21 cellular contexts compared by ENCODE assay signal in genomic region chr7:80770061-80770460, GRCh38.
DNase-seq lines count a peak whose midpoint lies in the region; ATAC-seq and TF ChIP-seq lines count a peak whose summit lies in the region.
"Had no signal": no experiment of that assay in that cellular context is flagged by ENCODE, and none has a peak within 500 bp of the region (broad histone marks: within the 10 kb centered on the region; RNA-seq: fewer than 3 reads in every experiment).

No MANE protein-coding gene starts in this region.

- H3K9me2 ChIP-seq in MM.1S (replicated peaks; ENCODE audit: insufficient read depth, low read length), result 0 out of 2 replicates have a peak, but pooled peaks cover under 1% of the 10 kb centered on the region

- H3K27me3 ChIP-seq in MM.1S (replicated peaks; ENCODE audit: insufficient read depth, low read length) (no peaks in the 10 kb centered on the region), testis (no peaks in the 10 kb centered on the region), body of pancreas (no peaks in the 10 kb centered on the region)
- H3K27me3 ChIP-seq: BLaER1, SJSA1, spleen had no signal

- peak overlapping the region; percentile 43; the same call in 1 of the 2 replicates for H3K4me2 ChIP-seq in MM.1S (ENCODE audit: low read depth, low read length)
- H3K4me2 ChIP-seq: BLaER1 had no signal

- H3K27me3 Mint-ChIP-seq in natural killer cell (ENCODE audit: low read depth in 2 of 2), result no peaks in the 10 kb centered on the region
- H3K27me3 Mint-ChIP-seq in natural killer cell treated with Interleukin-12 subunit alpha and Interleukin-12 subunit beta and Interleukin-15 and Interleukin-18, amount 100 ng/mL, for 72 hours, result no peaks in the 10 kb centered on the region
- H3K27me3 Mint-ChIP-seq: activated CD8-positive, alpha-beta T cell treated with anti-CD3 and anti-CD28 coated beads for 36 hours; stimulated activated memory B cell treated with anti-CD40 and anti-IgM and Interleukin-4, amounts not matched to agents 10 μg/mL and 1 μg/mL and 100 μg/mL, for 72 hours had no signal

- no peaks in the 10 kb centered on the region for H3K36me3 Mint-ChIP-seq in natural killer cell
- peaks cover 5% of the 10 kb centered on the region for H3K36me3 Mint-ChIP-seq in natural killer cell treated with Interleukin-12 subunit alpha and Interleukin-12 subunit beta and Interleukin-15 and Interleukin-18, amount 100 ng/mL, for 72 hours
- H3K36me3 Mint-ChIP-seq: naive B cell; stimulated activated memory B cell treated with anti-CD40 and anti-IgM and Interleukin-4, amounts not matched to agents 10 μg/mL and 1 μg/mL and 100 μg/mL, for 72 hours had no signal

- no peaks in the 10 kb centered on the region for H3K79me2 ChIP-seq in MM.1S (ENCODE audit: low read length)

- H3K27ac Mint-ChIP-seq in natural killer cell, result peak overlapping the region; percentile 21 to 27
- H3K27ac Mint-ChIP-seq in natural killer cell treated with Interleukin-12 subunit alpha and Interleukin-12 subunit beta and Interleukin-15 and Interleukin-18, amount 100 ng/mL, for 72 hours, result no peak overlapping the region
- H3K27ac Mint-ChIP-seq: activated CD8-positive, alpha-beta T cell treated with anti-CD3 and anti-CD28 coated beads for 36 hours; stimulated activated memory B cell treated with anti-CD40 and anti-IgM and Interleukin-4, amounts not matched to agents 10 μg/mL and 1 μg/mL and 100 μg/mL, for 72 hours had no signal

- TF ChIP-seq POLR2A in testis (IDR thresholded peaks at IDR 0.05) (no peak), body of pancreas (IDR thresholded peaks at IDR 0.05) (no peak)

- DNase-seq in natural killer cell, result no peak
- no peak for DNase-seq in natural killer cell treated with Interleukin-12 subunit alpha and Interleukin-12 subunit beta and Interleukin-15 and Interleukin-18, amount 100 ng/mL, for 72 hours (ENCODE audit: low spot score)
- DNase-seq in MM.1S, result no peak
- peak; percentile 24 for DNase-seq in left kidney (ENCODE audit: low read depth, low spot score)
- no peak for DNase-seq in testis
- no peak for DNase-seq in body of pancreas
- DNase-seq: activated CD4-positive, CD25-positive, alpha-beta regulatory T cell treated with anti-CD3 and anti-CD28 coated beads, Interleukin-2, amount 50 U/mL, for 72 hours; activated CD8-positive, alpha-beta T cell treated with anti-CD3 and anti-CD28 coated beads for 36 hours; activated gamma-delta T cell; cerebellar nuclear complex; GM23248; Kasumi-1; naive B cell; NCI-H2081 treated with DMSO at 0.1 percent for 48 hours; spleen; stimulated activated CD4-positive, alpha-beta T cell treated with anti-CD3 and anti-CD28 coated beads, Interleukin-2, amount 100 ng/mL, for 48 hours had no signal

- peaks cover 16 to 24% of the 10 kb centered on the region in 2 donors for H3K4me1 Mint-ChIP-seq in natural killer cell
- H3K4me1 Mint-ChIP-seq in natural killer cell treated with Interleukin-12 subunit alpha and Interleukin-12 subunit beta and Interleukin-15 and Interleukin-18, amount 100 ng/mL, for 72 hours (ENCODE audit: low read depth in 2 of 2), result peaks cover 0 to 17% of the 10 kb centered on the region in 2 donors
- H3K4me1 Mint-ChIP-seq: naive B cell; stimulated activated memory B cell treated with anti-CD40 and anti-IgM and Interleukin-4, amounts not matched to agents 10 μg/mL and 1 μg/mL and 100 μg/mL, for 72 hours had no signal

- no peak overlapping the region for H3K27ac ChIP-seq in MM.1S (ENCODE audit: low read length)
- no peak overlapping the region for H3K27ac ChIP-seq in testis
- H3K27ac ChIP-seq in body of pancreas, result no peak overlapping the region
- H3K27ac ChIP-seq: BLaER1, SJSA1 had no signal

- peaks cover 3% of the 10 kb centered on the region in 2 donors for H3K9me3 Mint-ChIP-seq in natural killer cell
- H3K9me3 Mint-ChIP-seq in natural killer cell treated with Interleukin-12 subunit alpha and Interleukin-12 subunit beta and Interleukin-15 and Interleukin-18, amount 100 ng/mL, for 72 hours, result peaks cover 7% of the 10 kb centered on the region
- H3K9me3 Mint-ChIP-seq: activated CD8-positive, alpha-beta T cell treated with anti-CD3 and anti-CD28 coated beads for 36 hours had no signal

- 65 to 96% methylated on average over 1 of the region's 1 CpG for WGBS in testis, 2 donors
- WGBS in body of pancreas, 2 donors, result 63 to 67% methylated on average over 1 of the region's 1 CpG

- H3F3A ChIP-seq in MM.1S (ENCODE audit: insufficient read depth, low read length), result peaks cover 9% of the 10 kb centered on the region

- H3K4me3 Mint-ChIP-seq in natural killer cell, result no peak overlapping the region
- H3K4me3 Mint-ChIP-seq in natural killer cell treated with Interleukin-12 subunit alpha and Interleukin-12 subunit beta and Interleukin-15 and Interleukin-18, amount 100 ng/mL, for 72 hours, result no peak overlapping the region
- H3K4me3 Mint-ChIP-seq: activated CD8-positive, alpha-beta T cell treated with anti-CD3 and anti-CD28 coated beads for 36 hours; naive B cell; stimulated activated memory B cell treated with anti-CD40 and anti-IgM and Interleukin-4, amounts not matched to agents 10 μg/mL and 1 μg/mL and 100 μg/mL, for 72 hours had no signal

- H3K36me3 ChIP-seq in MM.1S (replicated peaks; ENCODE audit: insufficient read depth, low read length), result no peaks in the 10 kb centered on the region
- no peaks in the 10 kb centered on the region for H3K36me3 ChIP-seq in testis (ENCODE audit: low read depth, missing control alignments)
- no peaks in the 10 kb centered on the region for H3K36me3 ChIP-seq in body of pancreas (replicated peaks in 1 of 2; ENCODE audit: insufficient read depth in 1 of 2, low read depth in 2 of 2)
- H3K36me3 ChIP-seq: BLaER1, SJSA1, spleen had no signal

- H3K9ac ChIP-seq in MM.1S (ENCODE audit: low read length), result no peak overlapping the region
- H3K9ac ChIP-seq: BLaER1, GM23248 had no signal

- H3K4me3 ChIP-seq in MM.1S (ENCODE audit: low read length), result no peak overlapping the region
- H3K4me3 ChIP-seq in testis, result no peak overlapping the region
- H3K4me3 ChIP-seq in body of pancreas, result no peak overlapping the region
- H3K4me3 ChIP-seq: BLaER1, GM23248, SJSA1, spleen had no signal

- no peaks in the 10 kb centered on the region for H3K9me3 ChIP-seq in MM.1S (replicated peaks; ENCODE audit: insufficient read depth, low read length)
- no peaks in the 10 kb centered on the region for H3K9me3 ChIP-seq in testis
- H3K9me3 ChIP-seq in body of pancreas, result no peaks in the 10 kb centered on the region
- H3K9me3 ChIP-seq: BLaER1, SJSA1, spleen had no signal

- intact Hi-C loops in natural killer cell (cut with micrococcal nuclease), result no loop called here
- intact Hi-C loops in testis (cut with DNase I; ENCODE audit: low total_unique reads), result no loop called here
- intact Hi-C loops in body of pancreas (cut with DNase I), result no loop called here

- TF ChIP-seq CTCF in natural killer cell (IDR thresholded peaks at IDR 0.05) (no peak), MM.1S (IDR thresholded peaks at IDR 0.05; ENCODE audit: low read length) (no peak), testis (IDR thresholded peaks at IDR 0.05) (no peak), body of pancreas (IDR thresholded peaks at IDR 0.05) (no peak)

- H3K4me1 ChIP-seq in MM.1S (ENCODE audit: low read length) (peaks cover 47% of the 10 kb centered on the region), testis (no peaks in the 10 kb centered on the region), body of pancreas (no peaks in the 10 kb centered on the region)
- H3K4me1 ChIP-seq: BLaER1 had no signal

- ATAC-seq in natural killer cell (no peak), body of pancreas (no peak), GM21528 (IDR thresholded peaks at IDR 0.05; ENCODE audit: low FRiP score, unreplicated experiment) (no peak), GM21447 (IDR thresholded peaks at IDR 0.05; ENCODE audit: unreplicated experiment) (no peak)
- no peak for ATAC-seq in natural killer cell treated with Interleukin-12 subunit alpha and Interleukin-12 subunit beta and Interleukin-15 and Interleukin-18, amount 100 ng/mL, for 72 hours
- ATAC-seq: activated CD8-positive, alpha-beta T cell treated with anti-CD3 and anti-CD28 coated beads for 36 hours; stimulated activated memory B cell treated with anti-CD40 and anti-IgM and Interleukin-4, amounts not matched to agents 10 μg/mL and 1 μg/mL and 100 μg/mL, for 72 hours had no signal

- no peaks in the 10 kb centered on the region for H4K20me1 ChIP-seq in MM.1S (ENCODE audit: insufficient read depth, low read length)
- H4K20me1 ChIP-seq: BLaER1 had no signal

- 0 out of 2 replicates have a peak overlapping the region, but pooled peaks have one; percentile 77 for H2AFZ ChIP-seq in MM.1S (ENCODE audit: low read length)
- H2AFZ ChIP-seq: GM23248 had no signal

Comparison
In these comparisons a context has a peak if more than half of its experiments do, and no peak if none do; other contexts are left out.
1. H3K27ac Mint-ChIP-seq: peak in natural killer cell (2 of 2); none in natural killer cell treated with Interleukin-12 subunit alpha and Interleukin-12 subunit beta and Interleukin-15 and Interleukin-18, amount 100 ng/mL, for 72 hours (0 of 2).